Comparison of ENCODE assay signal across 12 cellular contexts in the genomic region with DNA sequence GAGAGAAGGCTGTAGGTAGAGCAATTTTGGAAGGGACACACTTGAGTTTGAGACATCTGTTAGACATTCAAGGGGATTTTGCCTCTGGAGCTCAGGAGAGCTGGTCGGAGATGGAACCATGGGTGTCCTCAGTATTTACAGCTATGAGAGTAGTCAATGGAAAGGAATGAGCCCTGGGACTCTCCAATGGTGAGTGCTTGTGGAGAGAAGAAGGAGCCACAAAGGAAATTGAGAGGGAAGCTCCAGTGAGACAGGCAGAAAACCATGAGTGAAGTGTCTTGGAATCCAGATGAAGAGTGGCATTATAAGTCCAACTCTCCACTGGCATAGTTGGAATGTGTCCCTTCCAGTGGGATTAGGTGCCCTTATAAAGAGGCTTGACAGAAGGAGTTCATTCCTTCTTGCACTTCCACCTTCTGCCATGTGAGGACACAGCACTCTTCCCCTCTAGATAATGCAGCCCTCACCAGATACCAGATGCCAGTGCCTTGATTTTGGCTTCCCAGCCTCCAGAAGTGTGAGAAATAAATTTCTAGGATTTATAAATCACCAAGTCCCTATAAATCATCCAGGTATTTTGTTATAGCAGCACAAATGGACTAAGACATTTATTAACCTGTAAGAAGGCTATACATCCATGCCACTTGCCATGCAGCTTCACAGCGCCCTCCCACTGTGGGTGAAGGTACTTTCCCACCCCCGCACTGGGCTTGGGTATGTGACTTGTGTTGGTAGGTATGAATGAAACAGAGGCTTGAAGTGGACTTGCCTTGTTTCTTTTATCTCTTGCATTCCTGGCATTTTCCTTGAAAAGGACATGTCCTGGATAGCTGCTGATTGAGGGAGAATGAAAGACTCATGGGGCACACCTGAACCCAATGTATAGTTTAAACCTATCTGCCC. TPM values are rescaled to one million over a fixed set of nuclear protein-coding genes. Genes with fewer than 3 reads are reported as not detected.
A peak's percentile ranks its signal among the peaks of the same experiment; 100 is the strongest.
DNase-seq lines count a peak whose midpoint lies in the region; ATAC-seq and TF ChIP-seq lines count a peak whose summit lies in the region.
"Had no signal": no experiment of that assay in that cellular context is flagged by ENCODE, and none has a peak within 500 bp of the region (broad histone marks: within the 10 kb centered on the region; RNA-seq: fewer than 3 reads in every experiment).

No MANE protein-coding gene starts in this region.

- H3K4ac ChIP-seq in mesenchymal stem cell (ENCODE audit: low read depth in 1 of 2, low read length in 2 of 2) = no peak overlapping the region

- no peaks in the 10 kb centered on the region for H3K36me3 Mint-ChIP-seq in Caco-2 (ENCODE audit: insufficient read depth, unreplicated experiment)
- H3K36me3 Mint-ChIP-seq: brain had no signal

- no peaks in the 10 kb centered on the region for H3K79me1 ChIP-seq in mesenchymal stem cell (replicated peaks; ENCODE audit: low read length, poor library complexity, severe bottlenecking)

- H3K9me3 ChIP-seq in Caco-2 (peaks cover 4% of the 10 kb centered on the region), Panc1 (ENCODE audit: control insufficient read depth, insufficient read depth, low read depth, low read length) (no peaks in the 10 kb centered on the region), iPS DF 6.9 (ENCODE audit: control insufficient read depth, insufficient read depth, low read length) (no peaks in the 10 kb centered on the region), mesenchymal stem cell (ENCODE audit: control insufficient read depth, low read length) (no peaks in the 10 kb centered on the region)

- DNase-seq in Caco-2 (peak in 1 of 2 experiments; percentile 50), Panc1 (ENCODE audit: low read depth, low spot score) (no peak), iPS DF 6.9 (ENCODE audit: low read depth, low spot score) (peak; percentile 11), nucleus accumbens (lab: John Stamatoyannopoulos, UW) (no peak), mesenchymal stem cell (no peak), ACHN (no peak)
- DNase-seq: activated T-cell treated with anti-CD3 and anti-CD28 coated beads, Interleukin-2, amount 50 U/mL, for 4 hours; mucosa of descending colon; NCI-H524 treated with DMSO at 0.1 percent for 48 hours; WERI-Rb-1 had no signal

- no peaks in the 10 kb centered on the region for H3K27me3 Mint-ChIP-seq in Caco-2 (ENCODE audit: insufficient read depth, unreplicated experiment)

- no peak overlapping the region for H2BK15ac ChIP-seq in mesenchymal stem cell (ENCODE audit: low read depth, poor library complexity, severe bottlenecking)

- no peak overlapping the region for H2AK5ac ChIP-seq in mesenchymal stem cell (ENCODE audit: low read length, severe bottlenecking)

- H3K36me3 ChIP-seq in Caco-2 (ENCODE audit: control insufficient read depth, insufficient read depth, low read length) = no peaks in the 10 kb centered on the region
- H3K36me3 ChIP-seq in Panc1 (ENCODE audit: control insufficient read depth, insufficient read depth, low read length) = no peaks in the 10 kb centered on the region
- H3K36me3 ChIP-seq in iPS DF 6.9 (ENCODE audit: control insufficient read depth, insufficient read depth, low read length) = no peaks in the 10 kb centered on the region
- no peaks in the 10 kb centered on the region for H3K36me3 ChIP-seq in mesenchymal stem cell (ENCODE audit: control insufficient read depth in 1 of 2, insufficient read depth in 2 of 2, low read depth in 1 of 2, low read length in 2 of 2)
- H3K36me3 ChIP-seq: WERI-Rb-1 had no signal

- no peak overlapping the region for H3K9ac ChIP-seq in mesenchymal stem cell (ENCODE audit: low read length)

- WGBS in iPS DF 6.9 (ENCODE audit: insufficient coverage, insufficient read length) = no CpG with 5 or more reads among the region's 3 CpGs
- WGBS in mesenchymal stem cell = 72% methylated on average over 3 of the region's 3 CpGs

- H3K4me1 Mint-ChIP-seq in Caco-2 (ENCODE audit: low read depth, unreplicated experiment) = peaks cover 6% of the 10 kb centered on the region

- POLR2A ChIA-PET in Caco-2 (lab: Charles Lee) (no interaction called here), Panc1 (lab: Charles Lee) (interaction anchor here (0.7 kb wide), 1 partner anchor 15 kb away, joined by 8 read pairs; no protein-coding TSS in a partner anchor)

- no peak overlapping the region for H3K23ac ChIP-seq in mesenchymal stem cell (ENCODE audit: low read length in 2 of 2)

- H3K4me2 ChIP-seq in mesenchymal stem cell (ENCODE audit: low read length, poor library complexity, severe bottlenecking) = no peak overlapping the region

- H3K4me3 Mint-ChIP-seq in Caco-2 (ENCODE audit: unreplicated experiment) = no peak overlapping the region
- H3K4me3 Mint-ChIP-seq: activated T-cell treated with anti-CD3 and anti-CD28 coated beads, Interleukin-2, amount 50 U/mL, for 4 hours; brain had no signal

- H3K27ac ChIP-seq in Panc1 (ENCODE audit: low read length) (no peak overlapping the region), iPS DF 6.9 (ENCODE audit: low read length) (no peak overlapping the region), mesenchymal stem cell (ENCODE audit: low read length, poor library complexity, severe bottlenecking) (no peak overlapping the region)
- H3K27ac ChIP-seq: WERI-Rb-1 had no signal

- CTCF ChIA-PET in Caco-2 (lab: Charles Lee) (no interaction called here), Panc1 (lab: Charles Lee) (no interaction called here)

- no peak for ATAC-seq in Panc1
- ATAC-seq: activated T-cell treated with anti-CD3 and anti-CD28 coated beads, Interleukin-2, amount 50 U/mL, for 4 hours; mucosa of descending colon had no signal

- H3K27ac Mint-ChIP-seq in Caco-2 (ENCODE audit: unreplicated experiment) = no peak overlapping the region
- H3K27ac Mint-ChIP-seq: brain had no signal

- no peak overlapping the region for H4K8ac ChIP-seq in mesenchymal stem cell (ENCODE audit: low read length)

- H2BK12ac ChIP-seq in mesenchymal stem cell (ENCODE audit: low read length in 2 of 2) = no peak overlapping the region

- H3K27me3 ChIP-seq in Caco-2 (replicated peaks; ENCODE audit: control insufficient read depth, insufficient read depth, low read length) (no peaks in the 10 kb centered on the region), Panc1 (ENCODE audit: control insufficient read depth, insufficient read depth, low read length) (no peaks in the 10 kb centered on the region), iPS DF 6.9 (ENCODE audit: control insufficient read depth, insufficient read depth, low read length) (no peaks in the 10 kb centered on the region), mesenchymal stem cell (ENCODE audit: control insufficient read depth in 1 of 2, insufficient read depth in 1 of 2, low read length in 2 of 2) (no peaks in the 10 kb centered on the region)

- BruUV-seq in Caco-2 (replicated peaks; lab: Mats Ljungman, UMichigan) (no TSS peak), Panc1 (replicated peaks; lab: Mats Ljungman, UMichigan) (no TSS peak)

- no peak overlapping the region for H2BK5ac ChIP-seq in mesenchymal stem cell (ENCODE audit: low read depth, low read length, poor library complexity, severe bottlenecking)

- in situ Hi-C loops in Panc1 (cut with HindIII; ENCODE audit: low pct_unique_long_range_greater_than_20kb, low sequenced_read_pairs) (no loop called here), ACHN (cut with HindIII; ENCODE audit: low pct_ligation_motif_present, low pct_unique_long_range_greater_than_20kb, low sequenced_read_pairs) (loop anchor here (25.0 kb wide), 1 partner anchor 791 kb away; no protein-coding TSS in a partner anchor)

- H3K4me1 ChIP-seq in Caco-2 (no peaks in the 10 kb centered on the region; the same call in 1 of the 2 replicates), Panc1 (ENCODE audit: control insufficient read depth, insufficient read depth, low read length) (no peaks in the 10 kb centered on the region), iPS DF 6.9 (ENCODE audit: control insufficient read depth, insufficient read depth, low read length) (0 out of 2 replicates have a peak, but pooled peaks cover 3% of the 10 kb centered on the region), mesenchymal stem cell (ENCODE audit: control insufficient read depth, insufficient read depth, low read depth, low read length) (no peaks in the 10 kb centered on the region)

- no peak overlapping the region for H2AFZ ChIP-seq in mesenchymal stem cell (ENCODE audit: low read depth, low read length)

- H4K91ac ChIP-seq in mesenchymal stem cell (ENCODE audit: low read length) = no peak overlapping the region

- peaks cover 27% of the 10 kb centered on the region for H3K9me3 Mint-ChIP-seq in Caco-2 (ENCODE audit: unreplicated experiment)

- H2BK120ac ChIP-seq in mesenchymal stem cell (ENCODE audit: low read depth, low read length) = no peak overlapping the region

- TF ChIP-seq CTCF in Caco-2 (IDR thresholded peaks at IDR 0.05; ENCODE audit: insufficient read depth in 1 of 2, low read depth in 1 of 2, low read length in 1 of 2, severe bottlenecking in 1 of 2, unreplicated experiment in 1 of 2) = peak; percentile 8 to 29
- peak; percentile 41 for TF ChIP-seq CTCF in GM12873 (IDR thresholded peaks at IDR 0.05; ENCODE audit: insufficient read depth, low read depth, low read length, missing control alignments)
- TF ChIP-seq CTCF in Panc1 (IDR thresholded peaks at IDR 0.05) = peak; percentile 32

- H3K14ac ChIP-seq in mesenchymal stem cell (ENCODE audit: low read length in 2 of 2) = no peak overlapping the region

- H3K4me3 ChIP-seq in Caco-2 (ENCODE audit: low read depth, low read length) (no peak overlapping the region), Panc1 (ENCODE audit: low read depth in 2 of 2, low read length in 2 of 2) (no peak overlapping the region), iPS DF 6.9 (ENCODE audit: low read length) (no peak overlapping the region), mesenchymal stem cell (ENCODE audit: insufficient read depth in 1 of 2, low read depth in 1 of 2, low read length in 2 of 2) (no peak overlapping the region)
- H3K4me3 ChIP-seq: mucosa of descending colon had no signal

- intact Hi-C loops in Caco-2 (cut with micrococcal nuclease; ENCODE audit: unreplicated experiment) = loop anchor here (10.0 kb wide), 2 partner anchors 498 to 628 kb away; no protein-coding TSS in a partner anchor
- intact Hi-C loops in Panc1 (cut with micrococcal nuclease; ENCODE audit: unreplicated experiment) = no loop called here

- H3K18ac ChIP-seq in mesenchymal stem cell (ENCODE audit: low read depth in 1 of 2, low read length in 2 of 2) = no peak overlapping the region

RNA-seq across cellular contexts. Expression of a gene that starts 27.3 kb away (rescaled TPM):
- total RNA-seq in Caco-2 (2022) (32.3 and 38.2 TPM in 2 replicates), Panc1 (2021; ENCODE audit: unreplicated experiment) (40.5 TPM)
- 19.6 TPM for polyA plus RNA-seq in Panc1 (2012; ENCODE audit: insufficient read length)
- polyA plus RNA-seq in mesenchymal stem cell (2013, experiment 1 of 2) = 25.7 TPM
- polyA plus RNA-seq in mesenchymal stem cell (2013, experiment 2 of 2) = 26.0 TPM
